In the genomic region with DNA sequence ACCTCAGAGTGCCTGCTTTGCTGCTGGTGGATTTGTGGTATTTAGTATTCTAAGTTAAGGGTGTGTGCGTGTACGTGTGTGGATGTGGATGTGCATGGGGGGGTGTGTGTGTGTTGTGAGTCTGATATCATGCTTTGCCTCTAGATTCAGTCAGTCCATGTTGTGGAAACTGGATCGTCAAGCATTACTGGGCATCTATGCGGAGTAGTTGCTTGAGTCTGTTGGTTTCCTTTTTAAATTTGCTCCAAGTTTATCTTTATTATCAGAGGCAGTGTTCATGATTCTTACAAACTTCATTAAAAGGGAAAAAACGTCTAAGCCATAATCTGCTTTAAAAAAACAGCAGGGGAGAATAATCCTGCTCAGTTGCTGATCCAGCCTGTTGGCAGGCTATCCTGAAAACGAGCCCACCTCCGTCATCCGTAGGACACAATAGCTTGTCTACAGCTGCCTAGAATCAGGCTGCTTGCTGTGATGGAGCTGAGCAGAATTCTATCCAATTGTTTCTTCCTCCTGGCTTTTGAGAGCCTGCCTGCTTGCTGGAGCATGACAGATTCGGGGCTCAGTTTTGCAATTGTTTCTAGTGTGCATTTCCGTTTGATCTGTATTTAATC, we compare ENCODE assay signal across 14 cellular contexts. TPM values are rescaled to one million over a fixed set of nuclear protein-coding genes. Genes with fewer than 3 reads are reported as not detected.
DNase-seq lines count a peak whose midpoint lies in the region; TF ChIP-seq lines count a peak whose summit lies in the region.
"Had no signal": no experiment of that assay in that cellular context is flagged by ENCODE, and none has a peak within 500 bp of the region (broad histone marks: within the 10 kb centered on the region; RNA-seq: fewer than 3 reads in every experiment).

No MANE protein-coding gene starts in this region.

- no peak for TF ChIP-seq CTCF in choroid plexus epithelial cell (conservative IDR thresholded peaks at IDR 0.05; ENCODE audit: low read depth, low read length)

- no peak for TF ChIP-seq POLR2A in erythroblast (IDR thresholded peaks at IDR 0.05; ENCODE audit: low read length)

- H3K4me3 ChIP-seq in choroid plexus epithelial cell (ENCODE audit: low read depth, low read length) = no peak overlapping the region
- H3K4me3 ChIP-seq: A549 had no signal

- DNase-seq in NCI-H1417 (lab: John Stamatoyannopoulos, UW) (peak in 2 of 3 experiments; percentile 32 to 39), NCI-H1417 treated with DMSO at 0.1 percent for 48 hours (lab: John Stamatoyannopoulos, UW) (no peak), NCI-H2107 (lab: John Stamatoyannopoulos, UW) (peak; percentile 36), choroid plexus epithelial cell (ENCODE audit: low read depth) (peak; percentile 38), renal cortical epithelial cell (ENCODE audit: low read depth) (peak; percentile 27), erythroblast (lab: John Stamatoyannopoulos, UW) (no peak), NCI-H526 (lab: John Stamatoyannopoulos, UW) (no peak)
- DNase-seq in activated naive CD4-positive, alpha-beta T cell (lab: John Stamatoyannopoulos, UW) = no peak
- DNase-seq: activated CD4-positive, CD25-positive, alpha-beta regulatory T cell; foreskin keratinocyte; kidney glomerular epithelial cell; NCI-H187; stimulated activated naive CD4-positive, alpha-beta T cell treated with Interleukin-2 at 50 U/mL for 16 hours had no signal

RNA-seq across cellular contexts. Expression of gene SH3RF3, which starts 6.7 kb away (rescaled TPM):
- under 0.01 and 0.40 TPM in 2 replicates for total RNA-seq in renal cortical epithelial cell

Comparison
In these comparisons a context has a peak if more than half of its experiments do, and no peak if none do; other contexts are left out.
1. DNase-seq: peak in NCI-H1417 (2 of 3), NCI-H2107 (single experiment), choroid plexus epithelial cell (single experiment) and renal cortical epithelial cell (single experiment); none in NCI-H1417 treated with DMSO at 0.1 percent for 48 hours (single experiment), erythroblast (0 of 2), NCI-H526 (0 of 2) and activated naive CD4-positive, alpha-beta T cell (0 of 4).